In genomic region chr16:11679250-11679649, GRCh38 we compare ENCODE assay signal across 16 cellular contexts. TPM values are rescaled to one million over a fixed set of nuclear protein-coding genes. Genes with fewer than 3 reads are reported as not detected.
DNase-seq lines count a peak whose midpoint lies in the region; ATAC-seq and TF ChIP-seq lines count a peak whose summit lies in the region.
"Had no signal": no experiment of that assay in that cellular context is flagged by ENCODE, and none has a peak within 500 bp of the region (broad histone marks: within the 10 kb centered on the region; RNA-seq: fewer than 3 reads in every experiment).

No MANE protein-coding gene starts in this region.

- H3K36me3 Mint-ChIP-seq in activated naive CD4-positive, alpha-beta T cell treated with anti-CD3 and anti-CD28 coated beads, Interleukin-2, amount 50 U/mL, for 72 hours: peaks cover 5 to 6% of the 10 kb centered on the region in 2 donors
- peaks cover 40% of the 10 kb centered on the region for H3K36me3 Mint-ChIP-seq in WTC11
- peaks cover 12% of the 10 kb centered on the region for H3K36me3 Mint-ChIP-seq in memory B cell

- no peak for TF ChIP-seq POLR2A in GM18505 (IDR thresholded peaks at IDR 0.05; ENCODE audit: borderline replicate concordance, extremely low read depth, insufficient read depth, insufficient read length)

- no peaks in the 10 kb centered on the region for H3K9me3 Mint-ChIP-seq in activated naive CD4-positive, alpha-beta T cell treated with anti-CD3 and anti-CD28 coated beads, Interleukin-2, amount 50 U/mL, for 72 hours
- no peaks in the 10 kb centered on the region for H3K9me3 Mint-ChIP-seq in WTC11
- H3K9me3 Mint-ChIP-seq in memory B cell: no peaks in the 10 kb centered on the region

- no peak overlapping the region for H3K4me3 Mint-ChIP-seq in WTC11
- peak overlapping the region; percentile 19 for H3K4me3 Mint-ChIP-seq in memory B cell

- peaks cover 38% of the 10 kb centered on the region for H3K4me1 Mint-ChIP-seq in WTC11
- H3K4me1 Mint-ChIP-seq in memory B cell: peaks cover 71% of the 10 kb centered on the region

- CTCF ChIA-PET in WTC11 (lab: Charles Lee): interaction anchor here (1.0 to 2.6 kb wide), 3 partner anchors 19 to 283 kb away, joined by 3 to 13 read pairs (median 5); no protein-coding TSS in a partner anchor

- H3K27ac ChIP-seq in temporal lobe (ENCODE audit: low read depth, low read length): peak overlapping the region; percentile 74
- H3K27ac ChIP-seq: SJCRH30 had no signal

- H3K27me3 Mint-ChIP-seq in WTC11 (ENCODE audit: low read depth): no peaks in the 10 kb centered on the region
- no peaks in the 10 kb centered on the region for H3K27me3 Mint-ChIP-seq in memory B cell

- POLR2A ChIA-PET in WTC11 (lab: Charles Lee): interaction anchor here (1.6 kb wide), 1 partner anchor 19 kb away, joined by 3 read pairs; no protein-coding TSS in a partner anchor

- peak overlapping the region; percentile 61 to 91 for H3K27ac Mint-ChIP-seq in activated naive CD4-positive, alpha-beta T cell treated with anti-CD3 and anti-CD28 coated beads, Interleukin-2, amount 50 U/mL, for 72 hours
- H3K27ac Mint-ChIP-seq in WTC11: peak overlapping the region; percentile 61; the same call in 1 of the 2 replicates
- H3K27ac Mint-ChIP-seq in memory B cell: peak overlapping the region; percentile 99

- no peak for DNase-seq in activated naive CD4-positive, alpha-beta T cell treated with anti-CD3 and anti-CD28 coated beads, Interleukin-2, amount 50 U/mL, for 72 hours (ENCODE audit: low spot score in 2 of 2)
- DNase-seq in activated naive CD4-positive, alpha-beta T cell treated with Interleukin-2 at 50 U/mL for 16 hours: no peak
- no peak for DNase-seq in WTC11 (ENCODE audit: low spot score)
- no peak for DNase-seq in memory B cell (ENCODE audit: low spot score in 2 of 2)
- DNase-seq in activated CD8-positive, alpha-beta memory T cell treated with anti-CD3 and anti-CD28 coated beads for 24 hours: no peak
- DNase-seq: activated T-cell treated with anti-CD3 and anti-CD28 coated beads, Interleukin-2, amount 50 U/mL, for 1 hour; body of pancreas; DND-41; NCI-H1436 treated with DMSO at 0.1 percent for 48 hours; NCI-H774; SJCRH30; stimulated activated CD8-positive, alpha-beta memory T cell treated with anti-CD3 and anti-CD28 coated beads, Interleukin-4, amount 100 ng/mL, for 48 hours had no signal

- ATAC-seq in activated naive CD4-positive, alpha-beta T cell treated with anti-CD3 and anti-CD28 coated beads, Interleukin-2, amount 50 U/mL, for 72 hours: no peak
- no peak for ATAC-seq in WTC11
- no peak for ATAC-seq in memory B cell (ENCODE audit: low read depth)
- ATAC-seq in HG03025 (IDR thresholded peaks at IDR 0.05; ENCODE audit: low FRiP score, unreplicated experiment): no peak
- no peak for ATAC-seq in GM18505 (IDR thresholded peaks at IDR 0.05; ENCODE audit: unreplicated experiment)
- ATAC-seq: body of pancreas, left lobe of liver had no signal

- no peak for TF ChIP-seq CTCF in WTC11 (IDR thresholded peaks at IDR 0.05)

TF ChIP-seq in WTC11, 78 proteins besides CTCF, POLR2A, EP300 and RAD21:
- TF ChIP-seq CREB1 (CRISPR knock-in tag; IDR thresholded peaks at IDR 0.05): no peak
- TF ChIP-seq SMAD3 (CRISPR knock-in tag; IDR thresholded peaks at IDR 0.05; ENCODE audit: borderline replicate concordance): no peak
- TF ChIP-seq ZNF416 (CRISPR knock-in tag; IDR thresholded peaks at IDR 0.05): no peak
- TF ChIP-seq USF1 (CRISPR knock-in tag; IDR thresholded peaks at IDR 0.05): no peak
- TF ChIP-seq ERG (CRISPR knock-in tag; IDR thresholded peaks at IDR 0.05): no peak

RNA-seq across cellular contexts. Expression of gene SNN, which starts 11.0 kb away (rescaled TPM):
- total RNA-seq in activated naive CD4-positive, alpha-beta T cell treated with anti-CD3 and anti-CD28 coated beads, Interleukin-2, amount 50 U/mL, for 72 hours: 10 to 100 TPM; 11.0 to 14.4 TPM
- total RNA-seq in WTC11 (2021) (54.2 to 65.2 TPM (median 56.2 TPM) in 3 replicates), temporal lobe (159 TPM)
